ENCODE assay signal across 18 cellular contexts in the genomic region with DNA sequence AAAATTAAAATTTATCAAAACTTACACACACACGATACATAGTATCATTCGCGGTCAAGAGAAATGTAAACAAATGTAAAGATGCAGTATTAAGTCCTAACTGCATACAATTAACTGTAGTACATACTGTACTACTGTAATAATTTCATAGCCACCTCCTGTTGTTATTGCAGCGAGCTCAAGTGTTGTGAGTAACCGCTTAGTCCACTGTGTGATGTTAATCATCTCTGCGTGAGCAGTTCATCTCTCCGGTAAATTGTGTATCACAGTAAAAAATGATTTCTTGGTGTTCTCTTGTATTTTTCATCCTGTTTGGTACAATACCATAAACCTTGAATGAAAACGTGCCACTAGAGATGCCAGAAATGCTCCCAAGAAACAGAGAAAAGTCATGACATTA.
"Had no signal": no experiment of that assay in that cellular context is flagged by ENCODE, and none has a peak within 500 bp of the region (broad histone marks: within the 10 kb centered on the region; RNA-seq: fewer than 3 reads in every experiment).

No MANE protein-coding gene starts in this region.

- ATAC-seq: activated T-helper 17 cell treated with anti-CD3 and anti-CD28 coated beads, Interleukin-2, amount 50 U/mL, for 72 hours; effector memory CD8-positive, alpha-beta T cell; left cardiac atrium; natural killer cell; right cardiac atrium had no signal

- FAIRE-seq: TTC549 had no signal

- H3K27ac ChIP-seq: spleen had no signal

- DNase-seq: activated CD4-positive, alpha-beta T cell treated with anti-CD3 and anti-CD28 coated beads, Interleukin-2, amount 10 ng/mL, durations not matched to agents 7 days and 5 days; activated CD4-positive, CD25-positive, alpha-beta regulatory T cell; activated CD8-positive, alpha-beta memory T cell treated with anti-CD3 and anti-CD28 coated beads for 24 hours; activated naive CD4-positive, alpha-beta T cell treated with anti-CD3 and anti-CD28 coated beads for 36 hours; amniotic stem cell; effector memory CD8-positive, alpha-beta T cell; immature natural killer cell; left cardiac atrium; natural killer cell; right cardiac atrium; spleen; stimulated activated CD4-positive, alpha-beta T cell treated with anti-CD3 and anti-CD28 coated beads, Interleukin-1b, Interleukin-23, amount 100 ng/mL, for 48 hours; stimulated activated naive CD4-positive, alpha-beta T cell; substantia nigra; T-helper 2 cell; transverse colon had no signal

- H3K4me3 ChIP-seq: spleen, transverse colon had no signal

- H3K9me3 ChIP-seq: spleen, transverse colon had no signal

- H3K36me3 ChIP-seq: spleen, transverse colon had no signal
